23 cellular contexts compared by ENCODE assay signal in the genomic region with DNA sequence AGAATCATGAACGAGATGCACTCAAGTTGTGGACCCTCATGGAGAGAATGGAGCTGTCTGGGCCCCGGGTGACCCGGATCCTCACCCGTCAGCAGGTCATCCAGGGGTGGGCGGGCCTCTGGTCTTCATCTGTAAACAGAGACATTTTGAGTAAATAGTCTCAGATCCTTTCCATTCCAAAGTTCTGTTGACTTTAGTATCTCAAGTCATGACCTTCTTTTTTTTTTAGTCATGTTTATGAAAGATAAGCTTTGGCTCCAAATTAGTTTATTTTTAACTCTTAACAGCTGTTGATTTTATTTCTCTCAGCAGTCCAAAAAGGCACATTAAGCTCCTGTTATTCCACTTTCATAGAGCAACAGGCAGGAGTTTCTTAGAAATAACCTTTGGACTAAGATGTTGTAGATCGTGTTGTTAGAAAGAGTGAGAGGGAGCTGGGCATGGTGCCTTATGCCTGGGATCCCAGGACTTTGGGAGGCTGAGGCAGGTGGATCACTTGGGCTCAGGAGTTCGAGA. TPM values are rescaled to one million over a fixed set of nuclear protein-coding genes. Genes with fewer than 3 reads are reported as not detected.
DNase-seq lines count a peak whose midpoint lies in the region; ATAC-seq, FAIRE-seq and TF ChIP-seq lines count a peak whose summit lies in the region.
"Had no signal": no experiment of that assay in that cellular context is flagged by ENCODE, and none has a peak within 500 bp of the region (broad histone marks: within the 10 kb centered on the region; RNA-seq: fewer than 3 reads in every experiment).

No MANE protein-coding gene starts in this region.

- no peak overlapping the region; a peak in 1 of 4 replicates for H3K9ac ChIP-seq in K562 (ENCODE audit: insufficient read depth in 1 of 2, low read depth in 2 of 2, low read length in 2 of 2)

- no peaks in the 10 kb centered on the region for H3K79me2 ChIP-seq in K562 (ENCODE audit: control insufficient read depth, insufficient read depth, low read length)

- H3K27ac Mint-ChIP-seq in activated naive CD4-positive, alpha-beta T cell treated with anti-CD3 and anti-CD28 coated beads for 36 hours: peak overlapping the region; percentile 13
- H3K27ac Mint-ChIP-seq: CD4-positive, alpha-beta T cell had no signal

- H3K27me3 ChIP-seq in K562 (ENCODE audit: control insufficient read depth in 2 of 2, insufficient read depth in 2 of 2, low read length in 2 of 2) (no peaks in the 10 kb centered on the region), right lobe of liver (no peaks in the 10 kb centered on the region)
- H3K27me3 ChIP-seq: SJCRH30 had no signal

- H3K4me3 Mint-ChIP-seq in activated naive CD4-positive, alpha-beta T cell treated with anti-CD3 and anti-CD28 coated beads for 36 hours: no peak overlapping the region
- H3K4me3 Mint-ChIP-seq: CD4-positive, alpha-beta T cell had no signal

- CTCF ChIA-PET in activated naive CD4-positive, alpha-beta T cell treated with anti-CD3 and anti-CD28 coated beads for 36 hours (lab: Charles Lee): interaction anchor here (0.6 kb wide), 1 partner anchor 78 kb away, joined by 3 read pairs; no protein-coding TSS in a partner anchor
- CTCF ChIA-PET in K562 (lab: Yijun Ruan, JAX; ENCODE audit: low intra/inter-chr PET ratio): no interaction called here

- H3K9me1 ChIP-seq in K562 (ENCODE audit: control insufficient read depth, insufficient read depth, low read length): no peaks in the 10 kb centered on the region

- H3K36me3 ChIP-seq in K562 (ENCODE audit: control insufficient read depth, insufficient read depth, low read length) (peaks cover 49% of the 10 kb centered on the region), right lobe of liver (peaks cover 0 to 2% (median 0%) of the 10 kb centered on the region in 4 donors)
- H3K36me3 ChIP-seq: SJCRH30 had no signal

- H3K9me3 ChIP-seq in K562 (replicated peaks; ENCODE audit: control insufficient read depth, insufficient read depth, low read depth, low read length) (no peaks in the 10 kb centered on the region), right lobe of liver (no peaks in the 10 kb centered on the region)
- H3K9me3 ChIP-seq: SJCRH30 had no signal

- DNase-seq in activated naive CD4-positive, alpha-beta T cell treated with anti-CD3 and anti-CD28 coated beads for 36 hours: no peak
- no peak for DNase-seq in activated naive CD4-positive, alpha-beta T cell (lab: John Stamatoyannopoulos, UW)
- DNase-seq in K562 (ENCODE audit: extremely low read depth in 1 of 4, low spot score in 3 of 4) (no peak), right lobe of liver (peak; percentile 79 to 86 (median 84)), CD1c-positive myeloid dendritic cell (ENCODE audit: extremely low spot score) (no peak)
- DNase-seq: AML-193; CD4-positive, alpha-beta T cell; DND-41; GDM1; GOT3; IMR-90; MV-4-11; NCI-H1436 treated with DMSO at 0.1 percent for 48 hours; NCI-H2081 treated with DMSO at 0.1 percent for 48 hours; NCI-H2227 treated with DMSO at 0.1 percent for 48 hours; NCI-H526; NK-92 treated with Interleukin-12 subunit alpha and Interleukin-12 subunit beta, amount 100 ng/mL, for 24 hours; OCI-M1; SJCRH30 had no signal

- no peak overlapping the region for H3K27ac ChIP-seq in K562 (ENCODE audit: extremely low read depth, low read depth, low read length)
- H3K27ac ChIP-seq in right lobe of liver: peak overlapping the region in 2 of 3 donors; percentile 30 to 75
- H3K27ac ChIP-seq: RWPE1, SJCRH30 had no signal

- ATAC-seq in K562 (no peak), right lobe of liver (peak; percentile 67 to 81 (median 76)), HG02588 (IDR thresholded peaks at IDR 0.05; ENCODE audit: unreplicated experiment) (no peak), GM21786 (IDR thresholded peaks at IDR 0.05; ENCODE audit: unreplicated experiment) (no peak)

- H3K4me1 Mint-ChIP-seq in activated naive CD4-positive, alpha-beta T cell treated with anti-CD3 and anti-CD28 coated beads for 36 hours (ENCODE audit: low read depth): peaks cover 18% of the 10 kb centered on the region

- BruUV-seq in K562 (replicated peaks; lab: Mats Ljungman, UMichigan): no TSS peak

- POLR2A ChIA-PET in K562 (lab: Yijun Ruan, JAX): interaction anchor here (0.9 kb wide), 1 partner anchor 28 kb away, joined by 3 read pairs; no protein-coding TSS in a partner anchor

- no peak for TF ChIP-seq RAD21 in K562 (CRISPR knock-in tag; conservative IDR thresholded peaks at IDR 0.05 in 1 of 2, IDR thresholded peaks at IDR 0.05 in 1 of 2)

- H3K4me3 ChIP-seq in K562 (no peak overlapping the region), right lobe of liver (no peak overlapping the region)
- H3K4me3 ChIP-seq: SJCRH30 had no signal

- 59% methylated on average over 5 of the region's 7 CpGs for WGBS in K562 (ENCODE audit: insufficient coverage, low coverage, missing lambda C conversion rate)
- 11% methylated on average over 6 of the region's 7 CpGs for WGBS in right lobe of liver (ENCODE audit: insufficient coverage, low coverage, low lambda C conversion rate, missing lambda C conversion rate)

- no peak overlapping the region for H3K4me2 ChIP-seq in K562 (ENCODE audit: insufficient read depth, low read length)

- TF ChIP-seq POLR2A in K562 (conservative IDR thresholded peaks at IDR 0.05) (no peak), right lobe of liver (IDR thresholded peaks at IDR 0.05) (no peak)

- peaks cover 40% of the 10 kb centered on the region for H3K36me3 Mint-ChIP-seq in activated naive CD4-positive, alpha-beta T cell treated with anti-CD3 and anti-CD28 coated beads for 36 hours (ENCODE audit: low read depth)

- H3K4me1 ChIP-seq in K562 (replicated peaks in 1 of 2; ENCODE audit: control insufficient read depth in 2 of 2, insufficient read depth in 2 of 2, low read length in 2 of 2): peaks cover 0 to 3% of the 10 kb centered on the region in 2 experiments; a peak in 2 of 5 replicates
- peaks cover 0 to 42% (median 20%) of the 10 kb centered on the region in 4 donors for H3K4me1 ChIP-seq in right lobe of liver
- H3K4me1 ChIP-seq: SJCRH30 had no signal

- no peak overlapping the region for H2AFZ ChIP-seq in K562 (ENCODE audit: low read depth, low read length)

- no peaks in the 10 kb centered on the region for H4K20me1 ChIP-seq in K562 (replicated peaks; ENCODE audit: control insufficient read depth, insufficient read depth, low read length)

- H3K9me3 Mint-ChIP-seq in activated naive CD4-positive, alpha-beta T cell treated with anti-CD3 and anti-CD28 coated beads for 36 hours: no peaks in the 10 kb centered on the region
- H3K9me3 Mint-ChIP-seq: CD4-positive, alpha-beta T cell had no signal

- intact Hi-C loops in activated naive CD4-positive, alpha-beta T cell treated with anti-CD3 and anti-CD28 coated beads for 36 hours (cut with micrococcal nuclease): no loop called here
- intact Hi-C loops in K562 (cut with micrococcal nuclease) (no loop called here), right lobe of liver (cut with DNase I) (no loop called here)

- in situ Hi-C loops in K562 (cut with MboI): no loop called here

- TF ChIP-seq EP300 in K562 (IDR thresholded peaks at IDR 0.05; ENCODE audit: low read length): no peak

- FAIRE-seq in K562 (lab: Jason Lieb, UNC): no peak
- FAIRE-seq: GM12892 had no signal

- no peaks in the 10 kb centered on the region for H3K27me3 Mint-ChIP-seq in activated naive CD4-positive, alpha-beta T cell treated with anti-CD3 and anti-CD28 coated beads for 36 hours (ENCODE audit: low read depth)
- H3K27me3 Mint-ChIP-seq: CD4-positive, alpha-beta T cell had no signal

- no peak for TF ChIP-seq CTCF in K562 (IDR thresholded peaks at IDR 0.05 in 2 of 3, conservative IDR thresholded peaks at IDR 0.05 in 1 of 3; ENCODE audit: insufficient read depth in 2 of 3, low read depth in 1 of 3, low read length in 3 of 3)
- TF ChIP-seq CTCF in right lobe of liver (IDR thresholded peaks at IDR 0.05): no peak

TF ChIP-seq in K562, 482 proteins besides CTCF, POLR2A, EP300 and RAD21:
- TF ChIP-seq ZKSCAN3 (CRISPR knock-in tag; IDR thresholded peaks at IDR 0.05) (no peak), TAL1 (IDR thresholded peaks at IDR 0.05) (0 out of 2 replicates have a peak, but pooled peaks have one; percentile 8), SAP30 (IDR thresholded peaks at IDR 0.05; ENCODE audit: borderline replicate concordance, insufficient read depth, low read depth, low read length, poor library complexity, severe bottlenecking) (no peak), ZNF274 (IDR thresholded peaks at IDR 0.05; ENCODE audit: borderline replicate concordance, low read depth, low read length) (no peak)

RNA-seq across cellular contexts. Expression of gene AMN, which starts 48.9 kb away (rescaled TPM):
- under 1 TPM; 0.33 to 0.37 TPM for total RNA-seq in activated naive CD4-positive, alpha-beta T cell treated with anti-CD3 and anti-CD28 coated beads for 36 hours
- total RNA-seq in K562 (2011; cell fraction: chromatin; rRNA removed; ENCODE audit: low replicate concordance): 0.49 TPM in 1 of 2 replicates, not detected in the other
- total RNA-seq in K562 (2011; cell fraction: nucleolus; rRNA removed): 0.13 and 0.17 TPM in 2 replicates
- total RNA-seq in K562 (2011; cell fraction: nucleoplasm; rRNA removed): 0.22 TPM in 1 of 2 replicates, not detected in the other
- total RNA-seq in K562 (2014; rRNA removed) (0.04 and 0.14 TPM in 2 replicates), K562 (2014; rRNA removed; fragmentation: Illumina TruSeq; extraction: Trizol) (not detected in 2 replicates), K562 (2015; rRNA removed; fragmentation: Illumina TruSeq; extraction: Trizol) (not detected in 2 replicates), K562 (2021) (0.04 and 0.09 TPM in 2 replicates), right lobe of liver (10 to 100 TPM in 5 of 6 experiments, 1 to 10 TPM in 1; 7.1 to 69.1 (median 28.6) TPM)
- polyA plus RNA-seq in K562 (2011; rRNA removed) (not detected in 2 replicates), K562 (2014; fragmentation: Illumina TruSeq; extraction: Trizol) (not detected in 2 replicates), K562 (2014; fragmentation: Nextera tagmentation; extraction: Ambion mirVana) (not detected), K562 (2014; rRNA removed) (not detected in 2 replicates)
- 0.03 TPM in 1 of 2 replicates, not detected in the other for polyA plus RNA-seq in K562 (2011; cell fraction: cytosol; rRNA removed)
- polyA plus RNA-seq in K562 (2011; cell fraction: nucleus; rRNA removed): 0.20 and 0.27 TPM in 2 replicates
- 0.03 and 0.14 TPM in 2 replicates for polyA plus RNA-seq in K562 (2012)
- not detected in 2 replicates for polyA minus RNA-seq in K562 (2011; rRNA and poly(A)+ RNA removed)
- not detected in 2 replicates for polyA minus RNA-seq in K562 (2011; cell fraction: cytosol; rRNA and poly(A)+ RNA removed)
- 0.11 and 0.13 TPM in 2 replicates for polyA minus RNA-seq in K562 (2011; cell fraction: nucleus; rRNA and poly(A)+ RNA removed)
- total RNA-seq: SJCRH30 had no signal

Comparison
In these comparisons a context has a peak if more than half of its experiments do, and no peak if none do; other contexts are left out.
1. DNase-seq: peak in right lobe of liver (3 of 3); none in activated naive CD4-positive, alpha-beta T cell treated with anti-CD3 and anti-CD28 coated beads for 36 hours (single experiment), activated naive CD4-positive, alpha-beta T cell (0 of 4), K562 (0 of 4) and CD1c-positive myeloid dendritic cell (single experiment).
2. ATAC-seq: peak in right lobe of liver (4 of 4); none in K562 (single experiment), HG02588 (single experiment) and GM21786 (single experiment).
3. RNA of gene AMN, which starts 48.9 kb away (total RNA-seq): 7.1 to 69.1 TPM in right lobe of liver; 0.33 to 0.37 TPM in activated naive CD4-positive, alpha-beta T cell treated with anti-CD3 and anti-CD28 coated beads for 36 hours and 0.04 to 0.49 TPM in K562; every median in the first group is over 4 times any median in the second.